In the genomic region with DNA sequence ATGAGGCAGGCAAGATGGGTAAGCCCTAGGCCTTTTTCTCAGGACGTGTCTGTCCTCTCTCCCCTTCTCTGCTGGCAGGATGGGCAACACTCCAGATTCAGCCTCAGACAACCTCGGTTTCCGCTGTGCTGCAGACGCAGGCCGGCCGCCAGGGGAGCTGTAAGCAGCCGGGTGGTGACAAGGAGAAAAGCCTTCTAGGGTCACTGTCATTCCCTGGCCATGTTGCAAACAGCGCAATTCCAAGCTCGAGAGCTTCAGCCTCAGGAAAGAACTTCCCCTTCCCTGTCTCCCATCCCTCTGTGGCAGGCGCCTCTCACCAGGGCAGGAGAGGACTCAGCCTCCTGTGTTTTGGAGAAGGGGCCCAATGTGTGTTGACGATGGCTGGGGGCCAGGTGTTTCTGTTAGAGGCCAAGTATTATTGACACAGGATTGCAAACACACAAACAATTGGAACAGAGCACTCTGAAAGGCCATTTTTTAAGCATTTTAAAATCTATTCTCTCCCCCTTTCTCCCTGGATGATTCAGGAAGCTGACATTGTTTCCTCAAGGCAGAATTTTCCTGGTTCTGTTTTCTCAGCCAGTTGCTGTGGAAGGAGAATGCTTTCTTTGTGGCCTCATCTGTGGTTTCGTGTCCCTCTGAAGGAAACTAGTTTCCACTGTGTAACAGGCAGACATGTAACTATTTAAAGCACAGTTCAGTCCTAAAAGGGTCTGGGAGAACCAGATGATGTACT, we compare ENCODE assay signal across 8 cellular contexts. TPM values are rescaled to one million over a fixed set of nuclear protein-coding genes. Genes with fewer than 3 reads are reported as not detected.
A peak's percentile ranks its signal among the peaks of the same experiment; 100 is the strongest.
DNase-seq lines count a peak whose midpoint lies in the region; ATAC-seq, FAIRE-seq and TF ChIP-seq lines count a peak whose summit lies in the region.

No MANE protein-coding gene starts in this region.

- CTCF ChIA-PET in activated CD4-positive, alpha-beta memory T cell treated with anti-CD3 and anti-CD28 coated beads for 36 hours (lab: Charles Lee) = no interaction called here

- peak; percentile 56 for DNase-seq in HFF-Myc (ENCODE audit: extremely low read depth, low read depth)
- DNase-seq in cardiac septum (ENCODE audit: low spot score) = peak; percentile 91
- peak; percentile 74 for DNase-seq in spleen
- DNase-seq in activated CD4-positive, alpha-beta memory T cell treated with anti-CD3 and anti-CD28 coated beads for 36 hours = no peak
- no peak for DNase-seq in small intestine

- TF ChIP-seq CTCF in HFF-Myc (IDR thresholded peaks at IDR 0.05; ENCODE audit: low read depth, low read length, missing control alignments) = peak; percentile 84
- peak; percentile 61 for TF ChIP-seq CTCF in WI38 (IDR thresholded peaks at IDR 0.05; ENCODE audit: low read depth, low read length)
- peak in 5 of 11 experiments; percentile 20 to 60 (median 42) for TF ChIP-seq CTCF in spleen (IDR thresholded peaks at IDR 0.05 in 8 of 11, conservative IDR thresholded peaks at IDR 0.05 in 3 of 11)

- H3K4me3 ChIP-seq in HFF-Myc (replicated peaks; ENCODE audit: low read depth, low read length) (no peak overlapping the region), WI38 (ENCODE audit: low read depth, low read length) (no peak overlapping the region), spleen (no peak overlapping the region), small intestine (ENCODE audit: low read depth in 1 of 2, low read length in 2 of 2) (no peak overlapping the region)

- peaks cover 25% of the 10 kb centered on the region for H3K36me3 Mint-ChIP-seq in activated CD4-positive, alpha-beta memory T cell treated with anti-CD3 and anti-CD28 coated beads for 36 hours

- H3K27me3 ChIP-seq in spleen (replicated peaks in 1 of 7) (no peaks in the 10 kb centered on the region), small intestine (ENCODE audit: control insufficient read depth in 2 of 2, insufficient read depth in 2 of 2, low read length in 2 of 2) (no peaks in the 10 kb centered on the region)

- POLR2A ChIA-PET in activated CD4-positive, alpha-beta memory T cell treated with anti-CD3 and anti-CD28 coated beads for 36 hours (lab: Charles Lee) = no interaction called here

- H3K27ac ChIP-seq in spleen (peak overlapping the region in 4 of 8 donors; percentile 15 to 39 (median 25)), small intestine (ENCODE audit: low read depth in 1 of 2, low read length in 1 of 2) (peak overlapping the region in 1 of 2 donors; percentile 55)

- intact Hi-C loops in cardiac septum (cut with DNase I) = loop anchor here (5.0 to 10.0 kb wide), 2 partner anchors 107 to 195 kb away; partner anchors contain the start of gene ZNF713
- intact Hi-C loops in spleen (cut with DNase I; ENCODE audit: low total_unique reads) = loop anchor here (10.0 kb wide), 1 partner anchor 435 kb away; no protein-coding TSS in a partner anchor
- intact Hi-C loops in activated CD4-positive, alpha-beta memory T cell treated with anti-CD3 and anti-CD28 coated beads for 36 hours (cut with micrococcal nuclease) = no loop called here

- no peak for FAIRE-seq in small intestine (lab: Jason Lieb, UNC)

- no peaks in the 10 kb centered on the region for H3K9me3 Mint-ChIP-seq in activated CD4-positive, alpha-beta memory T cell treated with anti-CD3 and anti-CD28 coated beads for 36 hours

- ATAC-seq in GM19023 (IDR thresholded peaks at IDR 0.05; ENCODE audit: unreplicated experiment) = no peak
- ATAC-seq in HG03439 (IDR thresholded peaks at IDR 0.05; ENCODE audit: unreplicated experiment) = no peak

- no peak overlapping the region for H3K4me3 Mint-ChIP-seq in activated CD4-positive, alpha-beta memory T cell treated with anti-CD3 and anti-CD28 coated beads for 36 hours

- no peak for TF ChIP-seq POLR2A in spleen (IDR thresholded peaks at IDR 0.05)

- peaks cover 0 to 36% (median 5%) of the 10 kb centered on the region in 6 donors for H3K4me1 ChIP-seq in spleen
- no peaks in the 10 kb centered on the region for H3K4me1 ChIP-seq in small intestine (ENCODE audit: control insufficient read depth in 2 of 2, insufficient read depth in 1 of 2, low read depth in 1 of 2, low read length in 1 of 2)

- 67 to 87% (median 69%) methylated on average over 8 to 12 of the region's 12 CpGs for whole genome bisulfite sequencing in spleen, 5 donors
- WGBS in small intestine, 3 donors = 66 to 81% (median 68%) methylated on average over 12 of the region's 12 CpGs

- no peak overlapping the region for H3K27ac Mint-ChIP-seq in activated CD4-positive, alpha-beta memory T cell treated with anti-CD3 and anti-CD28 coated beads for 36 hours

- H3K27me3 Mint-ChIP-seq in activated CD4-positive, alpha-beta memory T cell treated with anti-CD3 and anti-CD28 coated beads for 36 hours = no peaks in the 10 kb centered on the region

- H3K4me1 Mint-ChIP-seq in activated CD4-positive, alpha-beta memory T cell treated with anti-CD3 and anti-CD28 coated beads for 36 hours (ENCODE audit: low read depth) = no peaks in the 10 kb centered on the region

- H3K36me3 ChIP-seq in spleen = peaks cover 0 to 71% (median 33%) of the 10 kb centered on the region in 6 donors
- peaks cover 0 to 3% of the 10 kb centered on the region in 2 donors for H3K36me3 ChIP-seq in small intestine (ENCODE audit: control insufficient read depth in 2 of 2, insufficient read depth in 2 of 2, low read length in 2 of 2)

- no peaks in the 10 kb centered on the region for H3K9me3 ChIP-seq in spleen
- H3K9me3 ChIP-seq in small intestine (ENCODE audit: control insufficient read depth, low read depth) = no peaks in the 10 kb centered on the region

RNA-seq across cellular contexts. Expression of gene PHKG1, which starts 13.1 kb away (rescaled TPM):
- 15.3 TPM for total RNA-seq in cardiac septum
- 1 to 10 TPM in 6 of 7 donors, not detected in 1; 1.0 to 3.4 (median 1.8) TPM for total RNA-seq in spleen
- 1 to 10 TPM in 1 of 3 donors, under 1 TPM in 2; 0.86 to 1.2 (median 0.93) TPM for polyA plus RNA-seq in spleen
- 1 to 10 TPM; 2.4 to 3.0 TPM for total RNA-seq in activated CD4-positive, alpha-beta memory T cell treated with anti-CD3 and anti-CD28 coated beads for 36 hours
- 1 to 10 TPM in 1 of 3 donors, under 1 TPM in 2; 0.49 to 1.6 (median 0.81) TPM for polyA plus RNA-seq in small intestine

RNA-seq across cellular contexts. Expression of gene SUMF2, which starts 15.5 kb away (rescaled TPM):
- total RNA-seq in cardiac septum (32.3 TPM), spleen (100 to 1,000 TPM in 6 of 7 donors, 10 to 100 TPM in 1; 96.5 to 145 (median 132) TPM)
- polyA plus RNA-seq in spleen (10 to 100 TPM; 57.1 to 81.3 (median 60.4) TPM), small intestine (100 to 1,000 TPM in 1 of 3 donors, 10 to 100 TPM in 2; 45.0 to 114 (median 71.3) TPM)
- total RNA-seq in activated CD4-positive, alpha-beta memory T cell treated with anti-CD3 and anti-CD28 coated beads for 36 hours = 100 to 1,000 TPM; 130 to 133 TPM

RNA-seq across cellular contexts. Expression of gene CHCHD2, which starts 26.7 kb away (rescaled TPM):
- 394 TPM for total RNA-seq in cardiac septum
- total RNA-seq in spleen = 100 to 1,000 TPM; 192 to 371 (median 228) TPM
- polyA plus RNA-seq in spleen = 100 to 1,000 TPM; 265 to 476 (median 453) TPM
- 100 to 1,000 TPM; 764 to 766 TPM for total RNA-seq in activated CD4-positive, alpha-beta memory T cell treated with anti-CD3 and anti-CD28 coated beads for 36 hours
- 100 to 1,000 TPM; 679 to 788 (median 772) TPM for polyA plus RNA-seq in small intestine

RNA-seq across cellular contexts. Expression of gene CCT6A, which starts 28.1 kb away (rescaled TPM):
- total RNA-seq in cardiac septum = 74.0 TPM
- total RNA-seq in spleen = 100 to 1,000 TPM in 1 of 7 donors, 10 to 100 TPM in 6; 71.5 to 107 (median 84.9) TPM
- 100 to 1,000 TPM; 113 to 139 (median 133) TPM for polyA plus RNA-seq in spleen
- total RNA-seq in activated CD4-positive, alpha-beta memory T cell treated with anti-CD3 and anti-CD28 coated beads for 36 hours = 100 to 1,000 TPM; 222 to 230 TPM
- 100 to 1,000 TPM in 1 of 3 donors, 10 to 100 TPM in 2; 71.3 to 131 (median 73.6) TPM for polyA plus RNA-seq in small intestine

RNA-seq across cellular contexts. Expression of gene PSPH, which starts 28.4 kb away (rescaled TPM):
- 9.7 TPM for total RNA-seq in cardiac septum
- total RNA-seq in spleen = 10 to 100 TPM in 2 of 7 donors, 1 to 10 TPM in 5; 5.0 to 11.3 (median 7.3) TPM
- 1 to 10 TPM; 2.2 to 8.4 (median 4.8) TPM for polyA plus RNA-seq in spleen
- total RNA-seq in activated CD4-positive, alpha-beta memory T cell treated with anti-CD3 and anti-CD28 coated beads for 36 hours = 10 to 100 TPM; 16.3 to 20.9 TPM
- 10 to 100 TPM in 1 of 3 donors, 1 to 10 TPM in 2; 2.7 to 26.7 (median 6.5) TPM for polyA plus RNA-seq in small intestine

Comparison
In these comparisons a context has a peak if more than half of its experiments do, and no peak if none do; other contexts are left out.
1. DNase-seq: peak in HFF-Myc (single experiment), cardiac septum (single experiment) and spleen (single experiment); none in activated CD4-positive, alpha-beta memory T cell treated with anti-CD3 and anti-CD28 coated beads for 36 hours (single experiment) and small intestine (single experiment).